Comparison of ENCODE assay signal across 21 cellular contexts in genomic region chr5:139068060-139068459, GRCh38.
A peak's percentile ranks its signal among the peaks of the same experiment; 100 is the strongest.
DNase-seq lines count a peak whose midpoint lies in the region; ATAC-seq lines count a peak whose summit lies in the region.
"Had no signal": no experiment of that assay in that cellular context is flagged by ENCODE, and none has a peak within 500 bp of the region (broad histone marks: within the 10 kb centered on the region; RNA-seq: fewer than 3 reads in every experiment).

No MANE protein-coding gene starts in this region.

- H3K27me3 Mint-ChIP-seq in T-helper 1 cell treated with Interleukin-12 subunit alpha and Interleukin-12 subunit beta and Interleukin-4 antibody, amounts not matched to agents 30 μg/mL and 1 μg/mL, for 36 hours (ENCODE audit: low read depth) = no peaks in the 10 kb centered on the region
- peaks cover 3% of the 10 kb centered on the region for H3K27me3 Mint-ChIP-seq in activated T-helper 1 cell treated with anti-CD3 and anti-CD28 coated beads, Interleukin-12 subunit alpha, Interleukin-12 subunit beta, Interleukin-2, Interleukin-4 antibody, amounts not matched to agents 30 ng/mL and 10 ng/mL and 1 ng/mL, durations not matched to agents 14 hours and 24 hours and 36 hours (ENCODE audit: insufficient read depth)

- H3K9ac ChIP-seq in mesendoderm (ENCODE audit: low read length) = no peak overlapping the region

- no peaks in the 10 kb centered on the region for H3K4me1 ChIP-seq in mesendoderm (ENCODE audit: control insufficient read depth, low read depth, low read length)

- no peak overlapping the region for H3K4me2 ChIP-seq in mesendoderm (ENCODE audit: low read length)
- H3K4me2 ChIP-seq: GM23338 had no signal

- intact Hi-C loops in activated T-helper 1 cell treated with anti-CD3 and anti-CD28 coated beads, Interleukin-12 subunit alpha, Interleukin-12 subunit beta, Interleukin-2, Interleukin-4 antibody, amounts not matched to agents 30 ng/mL and 10 ng/mL and 1 ng/mL, durations not matched to agents 14 hours and 24 hours and 36 hours (cut with micrococcal nuclease) = no loop called here

- H4K5ac ChIP-seq in mesendoderm (ENCODE audit: low read length) = no peak overlapping the region

- no peak overlapping the region for H3K27ac Mint-ChIP-seq in T-helper 1 cell treated with Interleukin-12 subunit alpha and Interleukin-12 subunit beta and Interleukin-4 antibody, amounts not matched to agents 30 μg/mL and 1 μg/mL, for 36 hours
- H3K27ac Mint-ChIP-seq in activated T-helper 1 cell treated with anti-CD3 and anti-CD28 coated beads, Interleukin-12 subunit alpha, Interleukin-12 subunit beta, Interleukin-2, Interleukin-4 antibody, amounts not matched to agents 30 ng/mL and 10 ng/mL and 1 ng/mL, durations not matched to agents 14 hours and 24 hours and 36 hours = peak overlapping the region; percentile 8
- H3K27ac Mint-ChIP-seq: GM23338 had no signal

- H3K36me3 Mint-ChIP-seq in T-helper 1 cell treated with Interleukin-12 subunit alpha and Interleukin-12 subunit beta and Interleukin-4 antibody, amounts not matched to agents 30 μg/mL and 1 μg/mL, for 36 hours (ENCODE audit: low read depth) = no peaks in the 10 kb centered on the region
- no peaks in the 10 kb centered on the region for H3K36me3 Mint-ChIP-seq in activated T-helper 1 cell treated with anti-CD3 and anti-CD28 coated beads, Interleukin-12 subunit alpha, Interleukin-12 subunit beta, Interleukin-2, Interleukin-4 antibody, amounts not matched to agents 30 ng/mL and 10 ng/mL and 1 ng/mL, durations not matched to agents 14 hours and 24 hours and 36 hours (ENCODE audit: low read depth)

- no CpG with 5 or more reads among the region's 2 CpGs for WGBS in mesendoderm (ENCODE audit: extremely low coverage, insufficient coverage, low lambda C conversion rate)

- peaks cover 6% of the 10 kb centered on the region for H3K4me1 Mint-ChIP-seq in T-helper 1 cell treated with Interleukin-12 subunit alpha and Interleukin-12 subunit beta and Interleukin-4 antibody, amounts not matched to agents 30 μg/mL and 1 μg/mL, for 36 hours (ENCODE audit: low read depth)
- peaks cover 15% of the 10 kb centered on the region for H3K4me1 Mint-ChIP-seq in activated T-helper 1 cell treated with anti-CD3 and anti-CD28 coated beads, Interleukin-12 subunit alpha, Interleukin-12 subunit beta, Interleukin-2, Interleukin-4 antibody, amounts not matched to agents 30 ng/mL and 10 ng/mL and 1 ng/mL, durations not matched to agents 14 hours and 24 hours and 36 hours (ENCODE audit: low read depth)

- no peak overlapping the region for H3K23ac ChIP-seq in mesendoderm (ENCODE audit: low read length)

- ATAC-seq in GM19328 (IDR thresholded peaks at IDR 0.05; ENCODE audit: unreplicated experiment) (no peak), HG03469 (IDR thresholded peaks at IDR 0.05; ENCODE audit: unreplicated experiment) (no peak)
- ATAC-seq: GM23338, HCT116, Right ventricle myocardium inferior had no signal

- H3K56ac ChIP-seq in mesendoderm (ENCODE audit: low read length) = no peak overlapping the region

- H3K18ac ChIP-seq in mesendoderm (ENCODE audit: low read length) = no peak overlapping the region

- H3K4me3 Mint-ChIP-seq in T-helper 1 cell treated with Interleukin-12 subunit alpha and Interleukin-12 subunit beta and Interleukin-4 antibody, amounts not matched to agents 30 μg/mL and 1 μg/mL, for 36 hours = peak overlapping the region; percentile 7
- no peak overlapping the region for H3K4me3 Mint-ChIP-seq in activated T-helper 1 cell treated with anti-CD3 and anti-CD28 coated beads, Interleukin-12 subunit alpha, Interleukin-12 subunit beta, Interleukin-2, Interleukin-4 antibody, amounts not matched to agents 30 ng/mL and 10 ng/mL and 1 ng/mL, durations not matched to agents 14 hours and 24 hours and 36 hours
- H3K4me3 Mint-ChIP-seq: GM23338 had no signal

- no peak overlapping the region for H2BK15ac ChIP-seq in mesendoderm (replicated peaks; ENCODE audit: low read depth)

- H4K8ac ChIP-seq in mesendoderm (ENCODE audit: low read depth, low read length) = peak overlapping the region; percentile 65

- no peak overlapping the region for H2AK5ac ChIP-seq in mesendoderm (ENCODE audit: low read length)

- H2BK120ac ChIP-seq in mesendoderm (ENCODE audit: low read depth, low read length) = no peak overlapping the region

- no peak overlapping the region for H3K27ac ChIP-seq in mesendoderm (ENCODE audit: low read depth, low read length)
- H3K27ac ChIP-seq: 22Rv1, C4-2B had no signal

- no peak overlapping the region for H3K4ac ChIP-seq in mesendoderm (ENCODE audit: low read depth, low read length)

- no peak for DNase-seq in T-helper 1 cell
- DNase-seq in activated T-helper 1 cell treated with anti-CD3 and anti-CD28 coated beads, Interleukin-12 subunit alpha, Interleukin-12 subunit beta, Interleukin-2, Interleukin-4 antibody, amounts not matched to agents 30 ng/mL and 10 ng/mL and 1 ng/mL, durations not matched to agents 14 hours and 24 hours and 36 hours (ENCODE audit: low spot score) = no peak
- DNase-seq in mesendoderm = no peak
- no peak for DNase-seq in medulla oblongata (ENCODE audit: extremely low spot score)
- DNase-seq: AML-193; DMS79; NCI-H1092 treated with DMSO at 0.1 percent for 48 hours; NCI-H146; NCI-H2029 treated with DMSO at 0.1 percent for 48 hours; NCI-H2171; NCI-H446; NK-92 treated with Interleukin-12 subunit alpha and Interleukin-12 subunit beta, amount 100 ng/mL, for 24 hours had no signal

- H3K36me3 ChIP-seq in mesendoderm (ENCODE audit: control insufficient read depth, insufficient read depth, low read length) = no peaks in the 10 kb centered on the region

- H3K79me1 ChIP-seq in mesendoderm (ENCODE audit: low read length) = no peaks in the 10 kb centered on the region

- no peaks in the 10 kb centered on the region for H3K9me3 Mint-ChIP-seq in T-helper 1 cell treated with Interleukin-12 subunit alpha and Interleukin-12 subunit beta and Interleukin-4 antibody, amounts not matched to agents 30 μg/mL and 1 μg/mL, for 36 hours
- H3K9me3 Mint-ChIP-seq in activated T-helper 1 cell treated with anti-CD3 and anti-CD28 coated beads, Interleukin-12 subunit alpha, Interleukin-12 subunit beta, Interleukin-2, Interleukin-4 antibody, amounts not matched to agents 30 ng/mL and 10 ng/mL and 1 ng/mL, durations not matched to agents 14 hours and 24 hours and 36 hours = no peaks in the 10 kb centered on the region
- H3K9me3 Mint-ChIP-seq: GM23338 had no signal

- H3K4me3 ChIP-seq in GM08714 (ENCODE audit: low read length) = peak overlapping the region; percentile 39; the same call in 1 of the 2 replicates
- H3K4me3 ChIP-seq in mesendoderm (ENCODE audit: low read length) = no peak overlapping the region
- H3K4me3 ChIP-seq: GM23338 had no signal

- H3K27me3 ChIP-seq in mesendoderm (ENCODE audit: insufficient read depth, low read length, poor library complexity) = no peaks in the 10 kb centered on the region

- no peak overlapping the region for H2BK5ac ChIP-seq in mesendoderm (ENCODE audit: low read length)

- H3K79me2 ChIP-seq in mesendoderm (ENCODE audit: control insufficient read depth, insufficient read depth, low read length) = no peaks in the 10 kb centered on the region
